ENCODE assay signal across 7 cellular contexts in genomic region chr4:99080869-99081268, GRCh38. TPM values are rescaled to one million over a fixed set of nuclear protein-coding genes. Genes with fewer than 3 reads are reported as not detected.
DNase-seq lines count a peak whose midpoint lies in the region; ATAC-seq and TF ChIP-seq lines count a peak whose summit lies in the region.
"Not testable (repeated sequence)": the region's sequence is repeated elsewhere in the genome, so short reads cannot be mapped to it uniquely, and the experiment has no call there.

No MANE protein-coding gene starts in this region.

- TF ChIP-seq POLR2A in transverse colon (IDR thresholded peaks at IDR 0.05): not testable (repeated sequence)

- H3K4me1 ChIP-seq in transverse colon: peaks cover 7 to 88% (median 42%) of the 10 kb centered on the region in 4 donors

- H3K27me3 ChIP-seq in transverse colon: not testable (repeated sequence)

- CTCF ChIA-PET in activated CD4-positive, alpha-beta memory T cell treated with anti-CD3 and anti-CD28 coated beads, Interleukin-2, amount 10 ng/mL, durations not matched to agents 7 days and 5 days (lab: Charles Lee): not testable (repeated sequence)

- H3K27me3 Mint-ChIP-seq in T-helper 1 cell treated with Interleukin-12 subunit alpha and Interleukin-12 subunit beta and Interleukin-4 antibody, amounts not matched to agents 30 μg/mL and 1 μg/mL, for 36 hours (ENCODE audit: low read depth); activated CD4-positive, alpha-beta memory T cell treated with anti-CD3 and anti-CD28 coated beads, Interleukin-2, amount 10 ng/mL, durations not matched to agents 7 days and 5 days; chondrocyte (ENCODE audit: low read depth); nephron progenitor cell (ENCODE audit: low read depth, poor library complexity); progenitor cell of endocrine pancreas: not testable (repeated sequence)

- H3K27ac Mint-ChIP-seq in T-helper 1 cell treated with Interleukin-12 subunit alpha and Interleukin-12 subunit beta and Interleukin-4 antibody, amounts not matched to agents 30 μg/mL and 1 μg/mL, for 36 hours: peak overlapping the region; percentile 35
- peak overlapping the region; percentile 56 for H3K27ac Mint-ChIP-seq in activated CD4-positive, alpha-beta memory T cell treated with anti-CD3 and anti-CD28 coated beads, Interleukin-2, amount 10 ng/mL, durations not matched to agents 7 days and 5 days
- H3K27ac Mint-ChIP-seq in chondrocyte (ENCODE audit: unreplicated experiment) (peak overlapping the region; percentile 13), nephron progenitor cell (peak overlapping the region; percentile 77), progenitor cell of endocrine pancreas (peak overlapping the region; percentile 16)
- peak overlapping the region; percentile 56 for H3K27ac Mint-ChIP-seq in stimulated activated effector memory CD8-positive, alpha-beta T cell treated with anti-CD3 and anti-CD28 coated beads, Interleukin-12 subunit alpha, Interleukin-12 subunit beta, amount 100 ng/mL, for 72 hours

- not testable (repeated sequence) for H3K9me3 Mint-ChIP-seq in T-helper 1 cell treated with Interleukin-12 subunit alpha and Interleukin-12 subunit beta and Interleukin-4 antibody, amounts not matched to agents 30 μg/mL and 1 μg/mL, for 36 hours; activated CD4-positive, alpha-beta memory T cell treated with anti-CD3 and anti-CD28 coated beads, Interleukin-2, amount 10 ng/mL, durations not matched to agents 7 days and 5 days; chondrocyte (ENCODE audit: low read depth); nephron progenitor cell; progenitor cell of endocrine pancreas (ENCODE audit: low read depth); stimulated activated effector memory CD8-positive, alpha-beta T cell treated with anti-CD3 and anti-CD28 coated beads, Interleukin-12 subunit alpha, Interleukin-12 subunit beta, amount 100 ng/mL, for 72 hours

- H3K36me3 Mint-ChIP-seq in T-helper 1 cell treated with Interleukin-12 subunit alpha and Interleukin-12 subunit beta and Interleukin-4 antibody, amounts not matched to agents 30 μg/mL and 1 μg/mL, for 36 hours (ENCODE audit: low read depth): peaks cover 45% of the 10 kb centered on the region
- peaks cover 73% of the 10 kb centered on the region for H3K36me3 Mint-ChIP-seq in activated CD4-positive, alpha-beta memory T cell treated with anti-CD3 and anti-CD28 coated beads, Interleukin-2, amount 10 ng/mL, durations not matched to agents 7 days and 5 days (ENCODE audit: low read depth)
- peaks cover 45% of the 10 kb centered on the region for H3K36me3 Mint-ChIP-seq in chondrocyte (ENCODE audit: low read depth)
- H3K36me3 Mint-ChIP-seq in nephron progenitor cell (ENCODE audit: low read depth): peaks cover 78% of the 10 kb centered on the region
- peaks cover 34% of the 10 kb centered on the region for H3K36me3 Mint-ChIP-seq in progenitor cell of endocrine pancreas (ENCODE audit: insufficient read depth)
- H3K36me3 Mint-ChIP-seq in stimulated activated effector memory CD8-positive, alpha-beta T cell treated with anti-CD3 and anti-CD28 coated beads, Interleukin-12 subunit alpha, Interleukin-12 subunit beta, amount 100 ng/mL, for 72 hours: peaks cover 95% of the 10 kb centered on the region

- H3K4me3 Mint-ChIP-seq in T-helper 1 cell treated with Interleukin-12 subunit alpha and Interleukin-12 subunit beta and Interleukin-4 antibody, amounts not matched to agents 30 μg/mL and 1 μg/mL, for 36 hours; activated CD4-positive, alpha-beta memory T cell treated with anti-CD3 and anti-CD28 coated beads, Interleukin-2, amount 10 ng/mL, durations not matched to agents 7 days and 5 days; chondrocyte (ENCODE audit: unreplicated experiment); nephron progenitor cell; progenitor cell of endocrine pancreas (ENCODE audit: low read depth); stimulated activated effector memory CD8-positive, alpha-beta T cell treated with anti-CD3 and anti-CD28 coated beads, Interleukin-12 subunit alpha, Interleukin-12 subunit beta, amount 100 ng/mL, for 72 hours: not testable (repeated sequence)

- peak overlapping the region in 3 of 4 donors; percentile 42 to 62 (median 57) for H3K27ac ChIP-seq in transverse colon

- in situ Hi-C loops in transverse colon (cut with MboI; ENCODE audit: low pct_ligation_motif_present in 1 of 4, low pct_unique_long_range_greater_than_20kb in 1 of 4, low sequenced_read_pairs in 3 of 4): not testable (repeated sequence)

- POLR2A ChIA-PET in activated CD4-positive, alpha-beta memory T cell treated with anti-CD3 and anti-CD28 coated beads, Interleukin-2, amount 10 ng/mL, durations not matched to agents 7 days and 5 days (lab: Charles Lee): not testable (repeated sequence)

- H3K4me1 Mint-ChIP-seq in T-helper 1 cell treated with Interleukin-12 subunit alpha and Interleukin-12 subunit beta and Interleukin-4 antibody, amounts not matched to agents 30 μg/mL and 1 μg/mL, for 36 hours (ENCODE audit: low read depth); stimulated activated effector memory CD8-positive, alpha-beta T cell treated with anti-CD3 and anti-CD28 coated beads, Interleukin-12 subunit alpha, Interleukin-12 subunit beta, amount 100 ng/mL, for 72 hours: not testable (repeated sequence)
- H3K4me1 Mint-ChIP-seq in activated CD4-positive, alpha-beta memory T cell treated with anti-CD3 and anti-CD28 coated beads, Interleukin-2, amount 10 ng/mL, durations not matched to agents 7 days and 5 days: peaks cover 13% of the 10 kb centered on the region
- peaks cover 14% of the 10 kb centered on the region for H3K4me1 Mint-ChIP-seq in chondrocyte (ENCODE audit: low read depth)
- H3K4me1 Mint-ChIP-seq in nephron progenitor cell: peaks cover 11% of the 10 kb centered on the region
- peaks cover 10% of the 10 kb centered on the region for H3K4me1 Mint-ChIP-seq in progenitor cell of endocrine pancreas (ENCODE audit: low read depth)

- not testable (repeated sequence) for H3K4me3 ChIP-seq in transverse colon

- intact Hi-C loops in transverse colon (cut with DNase I; ENCODE audit: low total_unique reads): not testable (repeated sequence)

- ATAC-seq in stimulated activated effector memory CD8-positive, alpha-beta T cell treated with anti-CD3 and anti-CD28 coated beads, Interleukin-12 subunit alpha, Interleukin-12 subunit beta, amount 100 ng/mL, for 72 hours: not testable (repeated sequence)

- DNase-seq in activated CD4-positive, alpha-beta memory T cell treated with anti-CD3 and anti-CD28 coated beads, Interleukin-2, amount 10 ng/mL, durations not matched to agents 7 days and 5 days; chondrocyte (ENCODE audit: low spot score); nephron progenitor cell; progenitor cell of endocrine pancreas (ENCODE audit: low spot score, unreplicated experiment); stimulated activated effector memory CD8-positive, alpha-beta T cell treated with anti-CD3 and anti-CD28 coated beads, Interleukin-12 subunit alpha, Interleukin-12 subunit beta, amount 100 ng/mL, for 72 hours (ENCODE audit: low spot score in 2 of 2); transverse colon: not testable (repeated sequence)

- 16 to 55% methylated on average over 6 of the region's 6 CpGs for WGBS in transverse colon (ENCODE audit: low coverage in 1 of 2), 2 donors

- H3K9me3 ChIP-seq in transverse colon: not testable (repeated sequence)

- TF ChIP-seq EP300 in transverse colon (IDR thresholded peaks at IDR 0.05; ENCODE audit: low read depth): not testable (repeated sequence)

- TF ChIP-seq CTCF in chondrocyte (IDR thresholded peaks at IDR 0.05); nephron progenitor cell (IDR thresholded peaks at IDR 0.05); progenitor cell of endocrine pancreas (IDR thresholded peaks at IDR 0.05; ENCODE audit: unreplicated experiment); transverse colon (IDR thresholded peaks at IDR 0.05): not testable (repeated sequence)

- H3K36me3 ChIP-seq in transverse colon: peaks cover 0 to 42% (median 14%) of the 10 kb centered on the region in 4 donors

RNA-seq across cellular contexts. Expression of gene ADH5, which starts 7.7 kb away (rescaled TPM):
- total RNA-seq in activated CD4-positive, alpha-beta memory T cell treated with anti-CD3 and anti-CD28 coated beads, Interleukin-2, amount 10 ng/mL, durations not matched to agents 7 days and 5 days: 100 to 1,000 TPM; 107 to 114 TPM
- 135 to 167 TPM (median 161 TPM) in 3 replicates for total RNA-seq in chondrocyte
- 211 and 213 TPM in 2 replicates for total RNA-seq in progenitor cell of endocrine pancreas
- total RNA-seq in transverse colon: 100 to 1,000 TPM in 2 of 4 donors, 10 to 100 TPM in 2; 63.3 to 159 (median 111) TPM

Comparison
In these comparisons a context has a peak if more than half of its experiments do, and no peak if none do; other contexts are left out.
1. H3K27ac Mint-ChIP-seq: peak in every context shown above with its lines; median percentile 77 in nephron progenitor cell; 56 in activated CD4-positive, alpha-beta memory T cell treated with anti-CD3 and anti-CD28 coated beads, Interleukin-2, amount 10 ng/mL, durations not matched to agents 7 days and 5 days; 56 in stimulated activated effector memory CD8-positive, alpha-beta T cell treated with anti-CD3 and anti-CD28 coated beads, Interleukin-12 subunit alpha, Interleukin-12 subunit beta, amount 100 ng/mL, for 72 hours; 35 in T-helper 1 cell treated with Interleukin-12 subunit alpha and Interleukin-12 subunit beta and Interleukin-4 antibody, amounts not matched to agents 30 μg/mL and 1 μg/mL, for 36 hours; 16 in progenitor cell of endocrine pancreas; 13 in chondrocyte.